Comparison of ENCODE assay signal across 34 cellular contexts in genomic region chr5:131790550-131790949, GRCh38.
"Had no signal": no experiment of that assay in that cellular context is flagged by ENCODE, and none has a peak within 500 bp of the region (broad histone marks: within the 10 kb centered on the region; RNA-seq: fewer than 3 reads in every experiment).

No MANE protein-coding gene starts in this region.

- H3K27me3 ChIP-seq: brain microvascular endothelial cell, dorsolateral prefrontal cortex, esophagus muscularis mucosa, foreskin keratinocyte, gastrocnemius medialis, heart left ventricle had no signal

- H3K4me3 Mint-ChIP-seq: activated CD4-positive, alpha-beta memory T cell treated with anti-CD3 and anti-CD28 coated beads for 36 hours; activated CD4-positive, alpha-beta T cell treated with anti-CD3 and anti-CD28 coated beads for 36 hours; activated CD4-positive, alpha-beta T cell treated with anti-CD3 and anti-CD28 coated beads, Interleukin-2, amount 10 ng/mL, durations not matched to agents 24 days and 14 days; activated CD8-positive, alpha-beta memory T cell treated with anti-CD3 and anti-CD28 coated beads, Interleukin-2, amount 10 ng/mL, durations not matched to agents 7 days and 5 days; activated CD8-positive, alpha-beta T cell treated with anti-CD3 and anti-CD28 coated beads, Interleukin-2, amount 10 ng/mL, durations not matched to agents 7 days and 5 days; activated naive CD4-positive, alpha-beta T cell treated with anti-CD3 and anti-CD28 coated beads for 36 hours; activated naive CD4-positive, alpha-beta T cell treated with anti-CD3 and anti-CD28 coated beads, Interleukin-2, amount 50 U/mL, for 24 hours; activated naive CD8-positive, alpha-beta T cell treated with anti-CD3 and anti-CD28 coated beads, Interleukin-2, amount 10 ng/mL, durations not matched to agents 7 days and 5 days; activated T-helper 1 cell treated with anti-CD3 and anti-CD28 coated beads, Interleukin-12 subunit alpha, Interleukin-12 subunit beta, Interleukin-2, Interleukin-4 antibody, amounts not matched to agents 30 ng/mL and 10 ng/mL and 1 ng/mL, durations not matched to agents 14 hours and 24 hours and 36 hours; central memory CD8-positive, alpha-beta T cell; dendritic cell treated with granulocyte-macrophage colony-stimulating factor and Interleukin-4, amounts not matched to agents 40 ng/mL and 50 ng/mL, for 4 days; effector memory CD8-positive, alpha-beta T cell had no signal

- H3K27me3 Mint-ChIP-seq: activated CD4-positive, alpha-beta memory T cell treated with anti-CD3 and anti-CD28 coated beads for 36 hours; activated CD4-positive, alpha-beta T cell treated with anti-CD3 and anti-CD28 coated beads for 36 hours; activated CD4-positive, alpha-beta T cell treated with anti-CD3 and anti-CD28 coated beads, Interleukin-2, amount 10 ng/mL, durations not matched to agents 24 days and 14 days; activated CD8-positive, alpha-beta memory T cell treated with anti-CD3 and anti-CD28 coated beads, Interleukin-2, amount 10 ng/mL, durations not matched to agents 7 days and 5 days; activated naive CD4-positive, alpha-beta T cell treated with anti-CD3 and anti-CD28 coated beads, Interleukin-2, amount 50 U/mL, for 24 hours; activated naive CD8-positive, alpha-beta T cell treated with anti-CD3 and anti-CD28 coated beads, Interleukin-2, amount 10 ng/mL, durations not matched to agents 7 days and 5 days; central memory CD8-positive, alpha-beta T cell; dendritic cell treated with granulocyte-macrophage colony-stimulating factor and Interleukin-4, amounts not matched to agents 40 ng/mL and 50 ng/mL, for 4 days; effector memory CD8-positive, alpha-beta T cell had no signal

- H3K27ac Mint-ChIP-seq: activated CD4-positive, alpha-beta memory T cell treated with anti-CD3 and anti-CD28 coated beads for 36 hours; activated CD4-positive, alpha-beta T cell treated with anti-CD3 and anti-CD28 coated beads for 36 hours; activated CD4-positive, alpha-beta T cell treated with anti-CD3 and anti-CD28 coated beads, Interleukin-2, amount 10 ng/mL, durations not matched to agents 24 days and 14 days; activated CD8-positive, alpha-beta memory T cell treated with anti-CD3 and anti-CD28 coated beads, Interleukin-2, amount 10 ng/mL, durations not matched to agents 7 days and 5 days; activated CD8-positive, alpha-beta T cell treated with anti-CD3 and anti-CD28 coated beads, Interleukin-2, amount 10 ng/mL, durations not matched to agents 7 days and 5 days; activated naive CD4-positive, alpha-beta T cell treated with anti-CD3 and anti-CD28 coated beads for 36 hours; activated naive CD4-positive, alpha-beta T cell treated with anti-CD3 and anti-CD28 coated beads, Interleukin-2, amount 50 U/mL, for 24 hours; activated naive CD8-positive, alpha-beta T cell treated with anti-CD3 and anti-CD28 coated beads, Interleukin-2, amount 10 ng/mL, durations not matched to agents 7 days and 5 days; activated T-helper 1 cell treated with anti-CD3 and anti-CD28 coated beads, Interleukin-12 subunit alpha, Interleukin-12 subunit beta, Interleukin-2, Interleukin-4 antibody, amounts not matched to agents 30 ng/mL and 10 ng/mL and 1 ng/mL, durations not matched to agents 14 hours and 24 hours and 36 hours; activated T-helper 2 cell treated with anti-CD3 and anti-CD28 coated beads, Interferon-gamma antibody, Interleukin-2, Interleukin-4, amounts not matched to agents 10 μg/mL and 5 μg/mL and 100 μg/mL, durations not matched to agents 14 hours and 24 hours and 36 hours; dendritic cell treated with granulocyte-macrophage colony-stimulating factor and Interleukin-4, amounts not matched to agents 40 ng/mL and 50 ng/mL, for 4 days; effector memory CD8-positive, alpha-beta T cell had no signal

- FAIRE-seq: astrocyte, bronchial epithelial cell had no signal

- H3K9me3 ChIP-seq: esophagus muscularis mucosa, gastrocnemius medialis, heart left ventricle had no signal

- DNase-seq: activated CD4-positive, alpha-beta memory T cell treated with anti-CD3 and anti-CD28 coated beads for 36 hours; activated CD4-positive, alpha-beta T cell treated with anti-CD3 and anti-CD28 coated beads for 36 hours; activated CD4-positive, alpha-beta T cell treated with anti-CD3 and anti-CD28 coated beads, Interleukin-2, amount 10 ng/mL, durations not matched to agents 24 days and 14 days; activated CD4-positive, CD25-positive, alpha-beta regulatory T cell; activated CD4-positive, CD25-positive, alpha-beta regulatory T cell treated with anti-CD3 and anti-CD28 coated beads, Interleukin-2, amount 50 U/mL, for 72 hours; activated CD8-positive, alpha-beta memory T cell treated with anti-CD3 and anti-CD28 coated beads, Interleukin-2, amount 10 ng/mL, durations not matched to agents 7 days and 5 days; activated CD8-positive, alpha-beta memory T cell treated with anti-CD3 and anti-CD28 coated beads, Interleukin-2, amount 50 U/mL, for 4 hours; activated CD8-positive, alpha-beta T cell treated with anti-CD3 and anti-CD28 coated beads, Interleukin-2, amount 10 ng/mL, durations not matched to agents 7 days and 5 days; activated effector memory CD4-positive, alpha-beta T cell treated with anti-CD3 and anti-CD28 coated beads, Interleukin-2, amount 50 U/mL, for 16 hours; activated naive CD4-positive, alpha-beta T cell treated with anti-CD3 and anti-CD28 coated beads for 36 hours; activated naive CD8-positive, alpha-beta T cell treated with anti-CD3 and anti-CD28 coated beads, Interleukin-2, amount 10 ng/mL, durations not matched to agents 7 days and 5 days; activated T-cell treated with anti-CD3 and anti-CD28 coated beads, Interleukin-2, amount 50 U/mL, for 1 hour; activated T-cell treated with anti-CD3 and anti-CD28 coated beads, Interleukin-2, amount 50 U/mL, for 48 hours; amniotic stem cell; anterior cingulate cortex; brain microvascular endothelial cell; dorsolateral prefrontal cortex; effector CD4-positive, alpha-beta T cell; effector memory CD8-positive, alpha-beta T cell; erythroblast; foreskin keratinocyte; gastrocnemius medialis; glutamatergic neuron; heart left ventricle; T-helper 2 cell had no signal

- H3K36me3 ChIP-seq: esophagus muscularis mucosa, gastrocnemius medialis had no signal

- H3K9me3 Mint-ChIP-seq: activated CD4-positive, alpha-beta memory T cell treated with anti-CD3 and anti-CD28 coated beads for 36 hours; activated naive CD4-positive, alpha-beta T cell treated with anti-CD3 and anti-CD28 coated beads for 36 hours; activated naive CD4-positive, alpha-beta T cell treated with anti-CD3 and anti-CD28 coated beads, Interleukin-2, amount 50 U/mL, for 24 hours; activated T-helper 1 cell treated with anti-CD3 and anti-CD28 coated beads, Interleukin-12 subunit alpha, Interleukin-12 subunit beta, Interleukin-2, Interleukin-4 antibody, amounts not matched to agents 30 ng/mL and 10 ng/mL and 1 ng/mL, durations not matched to agents 14 hours and 24 hours and 36 hours; activated T-helper 2 cell treated with anti-CD3 and anti-CD28 coated beads, Interferon-gamma antibody, Interleukin-2, Interleukin-4, amounts not matched to agents 10 μg/mL and 5 μg/mL and 100 μg/mL, durations not matched to agents 14 hours and 24 hours and 36 hours; central memory CD8-positive, alpha-beta T cell; dendritic cell treated with granulocyte-macrophage colony-stimulating factor and Interleukin-4, amounts not matched to agents 40 ng/mL and 50 ng/mL, for 4 days; effector memory CD8-positive, alpha-beta T cell had no signal

- H3K4me3 ChIP-seq: coronary artery, dorsolateral prefrontal cortex, esophagus muscularis mucosa, gastrocnemius medialis, heart left ventricle had no signal
